ENCODE assay signal across 8 cellular contexts in the genomic region with DNA sequence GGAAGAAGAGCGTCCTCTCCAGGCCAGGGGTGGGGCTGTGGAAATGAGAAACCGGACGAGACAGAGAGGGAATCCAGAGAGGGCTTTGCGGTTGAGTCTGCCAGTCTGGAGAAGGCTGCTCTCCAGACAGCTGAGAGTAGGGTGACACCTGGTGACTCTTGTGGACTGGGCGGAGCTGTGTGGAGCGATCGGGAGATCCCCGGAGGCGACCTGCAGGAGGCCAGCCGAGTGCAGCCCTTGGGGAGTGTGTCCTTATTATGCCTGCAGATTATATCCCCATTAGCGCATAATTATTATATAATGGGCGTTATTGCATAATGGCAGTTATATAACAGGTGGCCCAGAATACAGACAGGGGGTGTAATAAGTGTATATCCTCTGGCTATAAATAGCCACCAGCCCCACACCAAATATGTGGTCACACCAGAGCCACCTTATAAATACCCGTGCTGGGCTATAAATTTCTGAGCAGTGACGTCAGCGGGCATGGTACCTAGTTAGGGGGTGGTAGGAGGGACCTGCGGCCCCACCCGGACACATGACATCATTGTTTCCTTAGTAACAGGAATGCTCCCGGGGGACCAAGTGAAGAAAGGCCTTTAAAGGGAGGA. TPM values are rescaled to one million over a fixed set of nuclear protein-coding genes. Genes with fewer than 3 reads are reported as not detected.
DNase-seq lines count a peak whose midpoint lies in the region; ATAC-seq and TF ChIP-seq lines count a peak whose summit lies in the region.

No MANE protein-coding gene starts in this region.

- no peaks in the 10 kb centered on the region for H3K27me3 ChIP-seq in IMR-90 (ENCODE audit: control insufficient read depth, insufficient read depth, low read length)
- H3K27me3 ChIP-seq in Panc1 (ENCODE audit: control insufficient read depth, insufficient read depth, low read length), result no peaks in the 10 kb centered on the region
- no peaks in the 10 kb centered on the region for H3K27me3 ChIP-seq in thymus (ENCODE audit: control insufficient read depth, insufficient read depth)

- peaks cover 66 to 96% of the 10 kb centered on the region in 2 experiments for H3K79me1 ChIP-seq in IMR-90 (ENCODE audit: low read depth in 1 of 2, low read length in 2 of 2)

- BruUV-seq in IMR-90 (replicated peaks; lab: Mats Ljungman, UMichigan), result no TSS peak
- BruUV-seq in Panc1 (replicated peaks; lab: Mats Ljungman, UMichigan), result no TSS peak

- TF ChIP-seq POLR2A in IMR-90 (IDR thresholded peaks at IDR 0.05; ENCODE audit: low read depth, low read length), result no peak

- ATAC-seq in IMR-90 (ENCODE audit: low read depth), result no peak
- ATAC-seq in Panc1, result 0 out of 2 replicates have a peak, but pooled peaks have one; percentile 11
- peak in 1 of 2 donors; percentile 6 for ATAC-seq in left cardiac atrium
- no peak for ATAC-seq in GM21360 (IDR thresholded peaks at IDR 0.05; ENCODE audit: unreplicated experiment)
- no peak for ATAC-seq in HG02981 (IDR thresholded peaks at IDR 0.05; ENCODE audit: unreplicated experiment)

- H3K23ac ChIP-seq in IMR-90 (ENCODE audit: low read depth, low read length), result peak overlapping the region; percentile 97; the same call in 1 of the 2 replicates

- dilution Hi-C loops in IMR-90 (cut with HindIII; ENCODE audit: low sequenced_read_pairs, unreplicated experiment), result no loop called here

- TF ChIP-seq CTCF in IMR-90 (conservative IDR thresholded peaks at IDR 0.05; ENCODE audit: low read depth, low read length), result no peak
- TF ChIP-seq CTCF in Panc1 (IDR thresholded peaks at IDR 0.05), result no peak

- H3K4me3 ChIP-seq in IMR-90 (ENCODE audit: insufficient read depth, low read depth, low read length) (no peak overlapping the region), Panc1 (ENCODE audit: low read depth in 2 of 2, low read length in 2 of 2) (no peak overlapping the region), thymus (ENCODE audit: low read length) (no peak overlapping the region)

- 84% methylated on average over 7 of the region's 18 CpGs; no CpG with 5 or more reads in 1 of the 2 experiments for WGBS in IMR-90 (ENCODE audit: extremely low coverage in 2 of 2, insufficient read length in 1 of 2), 2 experiments
- WGBS in thymus, result 93% methylated on average over 18 of the region's 18 CpGs

- H2AK5ac ChIP-seq in IMR-90 (ENCODE audit: low read depth, low read length), result peak overlapping the region; percentile 95

- intact Hi-C loops in IMR-90 (cut with micrococcal nuclease) (no loop called here), Panc1 (cut with micrococcal nuclease; ENCODE audit: unreplicated experiment) (loop anchor here (10.0 kb wide), 2 partner anchors 52 to 58 kb away; no protein-coding TSS in a partner anchor), left cardiac atrium (cut with DNase I) (no loop called here)

- peak overlapping the region; percentile 93 for H2BK120ac ChIP-seq in IMR-90 (ENCODE audit: low read depth, low read length)

- peak overlapping the region; percentile 96 for H3K4ac ChIP-seq in IMR-90 (ENCODE audit: low read depth, low read length)

- TF ChIP-seq RAD21 in IMR-90 (IDR thresholded peaks at IDR 0.05; ENCODE audit: low read length), result no peak

- peaks cover 49% of the 10 kb centered on the region for H3K9me1 ChIP-seq in IMR-90 (ENCODE audit: insufficient read depth, low read length)

- H3K56ac ChIP-seq in IMR-90 (ENCODE audit: extremely low read depth, insufficient read depth, low read length), result no peak overlapping the region

- H2AK9ac ChIP-seq in IMR-90 (replicated peaks; ENCODE audit: low read depth, low read length, poor library complexity), result peak overlapping the region; percentile 26

- CTCF ChIA-PET in IMR-90 (lab: Yijun Ruan, JAX), result no interaction called here
- CTCF ChIA-PET in Panc1 (lab: Charles Lee), result no interaction called here

- POLR2A ChIA-PET in IMR-90 (lab: Charles Lee; ENCODE audit: unreplicated experiment) (no interaction called here), Panc1 (lab: Charles Lee) (interaction anchor here (0.8 kb wide), 1 partner anchor 21 kb away, joined by 3 read pairs; no protein-coding TSS in a partner anchor)

- H3K9ac ChIP-seq in IMR-90 (ENCODE audit: low read depth, low read length), result no peak overlapping the region

- in situ Hi-C loops in IMR-90 (cut with MboI; ENCODE audit: low sequenced_read_pairs), result no loop called here
- in situ Hi-C loops in Panc1 (cut with HindIII; ENCODE audit: low pct_unique_long_range_greater_than_20kb, low sequenced_read_pairs), result no loop called here

- peak overlapping the region; percentile 52; the same call in 1 of the 2 replicates for H3K4me2 ChIP-seq in IMR-90 (ENCODE audit: low read depth, low read length)

- H3K27ac ChIP-seq in IMR-90 (ENCODE audit: insufficient read depth, low read length), result peak overlapping the region; percentile 48
- peak overlapping the region; percentile 75 for H3K27ac ChIP-seq in Panc1 (ENCODE audit: low read length)
- peak overlapping the region; percentile 15 for H3K27ac ChIP-seq in thymus (ENCODE audit: low read depth)

- H3K36me3 ChIP-seq in IMR-90 (ENCODE audit: control insufficient read depth, insufficient read depth, low read length) (peaks cover 19% of the 10 kb centered on the region; the same call in 1 of the 2 replicates), Panc1 (ENCODE audit: control insufficient read depth, insufficient read depth, low read length) (no peaks in the 10 kb centered on the region; the same call in 1 of the 2 replicates), thymus (ENCODE audit: control insufficient read depth, insufficient read depth) (no peaks in the 10 kb centered on the region)

- peak overlapping the region; percentile 94; the same call in 1 of the 3 replicates for H2BK15ac ChIP-seq in IMR-90 (ENCODE audit: low read depth, low read length)

- H3K18ac ChIP-seq in IMR-90 (ENCODE audit: low read depth, low read length), result no peak overlapping the region; the same call in 1 of the 2 replicates

- H4K20me1 ChIP-seq in IMR-90 (ENCODE audit: insufficient read depth, low read length), result peaks cover 12% of the 10 kb centered on the region

- H4K5ac ChIP-seq in IMR-90 (ENCODE audit: low read depth, low read length), result peak overlapping the region; percentile 84

- peak overlapping the region; percentile 83 for H2BK5ac ChIP-seq in IMR-90 (ENCODE audit: low read depth, low read length, poor library complexity, severe bottlenecking)

- peak overlapping the region; percentile 72 to 92 for H4K8ac ChIP-seq in IMR-90 (ENCODE audit: low read depth in 2 of 2, low read length in 2 of 2)

- peak overlapping the region; percentile 92 for H4K91ac ChIP-seq in IMR-90 (ENCODE audit: insufficient read depth, low read depth, low read length)

- peak; percentile 29 for DNase-seq in IMR-90
- no peak for DNase-seq in Panc1 (ENCODE audit: low read depth, low spot score)
- peak; percentile 59 for DNase-seq in left cardiac atrium
- no peak for DNase-seq in stimulated activated naive CD4-positive, alpha-beta T cell (lab: John Stamatoyannopoulos, UW)
- DNase-seq in GM19238 (ENCODE audit: insufficient read length, low spot score), result no peak

- no peak overlapping the region for H2AFZ ChIP-seq in IMR-90 (replicated peaks; ENCODE audit: low read length, poor library complexity)

- H2BK20ac ChIP-seq in IMR-90 (ENCODE audit: low read depth, low read length), result peak overlapping the region; percentile 97

- peaks cover 55% of the 10 kb centered on the region for H3K4me1 ChIP-seq in IMR-90 (ENCODE audit: control insufficient read depth, insufficient read depth, low read length)
- peaks cover 97% of the 10 kb centered on the region for H3K4me1 ChIP-seq in Panc1 (ENCODE audit: control insufficient read depth, insufficient read depth, low read length)
- H3K4me1 ChIP-seq in thymus (ENCODE audit: control insufficient read depth, insufficient read depth, low read length), result no peaks in the 10 kb centered on the region

- peak overlapping the region; percentile 95 for H3K14ac ChIP-seq in IMR-90 (replicated peaks; ENCODE audit: low read depth, low read length)

- H3K9me3 ChIP-seq in IMR-90 (ENCODE audit: control insufficient read depth, insufficient read depth, low read length), result no peaks in the 10 kb centered on the region
- no peaks in the 10 kb centered on the region for H3K9me3 ChIP-seq in Panc1 (ENCODE audit: control insufficient read depth, insufficient read depth, low read depth, low read length)
- no peaks in the 10 kb centered on the region for H3K9me3 ChIP-seq in thymus (ENCODE audit: control insufficient read depth)

TF ChIP-seq in IMR-90, 13 proteins besides CTCF, POLR2A, EP300 and RAD21:
- peak; percentile 56; the same call in 1 of the 2 replicates for TF ChIP-seq CEBPB (IDR thresholded peaks at IDR 0.05; ENCODE audit: low read depth, low read length)
- 0 out of 2 replicates have a peak, but pooled peaks have one; percentile 40 for TF ChIP-seq RFX5 (IDR thresholded peaks at IDR 0.05; ENCODE audit: low read depth, low read length)
- TF ChIP-seq CHD1 (IDR thresholded peaks at IDR 0.05; ENCODE audit: low read depth, low read length), result no peak
- peak; percentile 15; the same call in 1 of the 2 replicates for TF ChIP-seq MAZ (IDR thresholded peaks at IDR 0.05; ENCODE audit: borderline replicate concordance, low read depth, low read length)

RNA-seq across cellular contexts. Expression of a gene that starts 41.2 kb away (rescaled TPM):
- total RNA-seq in IMR-90 (2012; rRNA removed) (10.0 and 10.2 TPM in 2 replicates), Panc1 (2021; ENCODE audit: unreplicated experiment) (144 TPM), left cardiac atrium (100 to 1,000 TPM; 117 to 133 TPM)
- polyA plus RNA-seq in IMR-90 (2012; rRNA removed) (46.9 and 47.7 TPM in 2 replicates), thymus (10.5 TPM)
- 34.3 and 53.4 TPM in 2 replicates for polyA plus RNA-seq in IMR-90 (2012; cell fraction: cytosol; rRNA removed)
- 34.8 and 48.3 TPM in 2 replicates for polyA plus RNA-seq in IMR-90 (2012; cell fraction: nucleus; rRNA removed; ENCODE audit: low replicate concordance)
- polyA plus RNA-seq in Panc1 (2012; ENCODE audit: insufficient read length), result 107 TPM

Comparison
In these comparisons a context has a peak if more than half of its experiments do, and no peak if none do; other contexts are left out.
1. DNase-seq: peak in IMR-90 (single experiment) and left cardiac atrium (single experiment); none in Panc1 (single experiment), stimulated activated naive CD4-positive, alpha-beta T cell (0 of 6) and GM19238 (single experiment).
2. H3K27ac ChIP-seq: peak in every context shown above with its lines; median percentile 75 in Panc1; 48 in IMR-90; 15 in thymus.
3. RNA of a gene that starts 41.2 kb away (total RNA-seq): 144 TPM in Panc1 (single experiment) and 117 to 133 TPM in left cardiac atrium; 10.0 to 10.2 TPM in IMR-90; every median in the first group is over 10 times any median in the second.